ENCODE assay signal across 17 cellular contexts in the genomic region with DNA sequence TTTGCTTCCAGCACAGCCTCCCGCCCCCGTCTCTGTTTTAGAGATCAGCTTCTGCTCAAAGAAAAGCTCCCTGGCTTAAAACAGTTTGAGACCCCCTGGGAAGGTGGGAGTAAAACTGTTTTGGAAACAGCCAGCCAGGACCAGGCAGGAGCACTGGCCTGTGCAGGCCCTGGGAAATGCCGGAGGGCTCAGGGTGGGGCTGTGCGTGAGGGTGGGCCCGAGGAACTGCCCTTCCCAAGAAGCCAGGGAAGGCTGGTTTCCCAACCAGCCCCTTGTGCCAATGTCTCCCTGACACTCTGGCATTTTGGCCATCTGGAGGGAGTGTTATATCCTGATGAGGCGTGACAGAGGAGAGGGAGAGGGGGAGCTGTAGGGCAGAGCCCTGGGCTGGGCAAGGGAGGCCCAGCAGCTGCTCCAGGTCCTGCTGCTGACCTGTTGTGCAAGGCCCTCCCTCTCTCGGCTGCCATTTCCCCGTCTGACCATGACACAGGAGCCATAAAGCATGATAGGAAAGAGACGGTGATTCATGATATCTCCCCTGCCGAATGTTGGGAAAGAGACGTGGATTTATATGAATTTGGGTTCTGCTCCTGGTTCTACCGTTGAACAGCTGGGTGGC. TPM values are rescaled to one million over a fixed set of nuclear protein-coding genes. Genes with fewer than 3 reads are reported as not detected.
A peak's percentile ranks its signal among the peaks of the same experiment; 100 is the strongest.
DNase-seq lines count a peak whose midpoint lies in the region; ATAC-seq and TF ChIP-seq lines count a peak whose summit lies in the region.
"Had no signal": no experiment of that assay in that cellular context is flagged by ENCODE, and none has a peak within 500 bp of the region (broad histone marks: within the 10 kb centered on the region; RNA-seq: fewer than 3 reads in every experiment).

No MANE protein-coding gene starts in this region.

- H3K4me3 ChIP-seq in GM23248 (no peak overlapping the region), adipocyte (ENCODE audit: low read length) (no peak overlapping the region), kidney epithelial cell (ENCODE audit: low read depth, low read length) (no peak overlapping the region), skeletal muscle cell (ENCODE audit: low read depth, low read length) (no peak overlapping the region)

- no peaks in the 10 kb centered on the region for H3F3A ChIP-seq in GM23248 (ENCODE audit: insufficient read depth)

- H4K20me1 ChIP-seq in GM23248 (ENCODE audit: insufficient read depth): no peaks in the 10 kb centered on the region

- no peak overlapping the region for H3K27ac Mint-ChIP-seq in activated T-helper 17 cell treated with anti-CD3 and anti-CD28 coated beads, Interleukin-2, amount 50 U/mL, for 72 hours

- H3K4me1 ChIP-seq in GM23248 (ENCODE audit: insufficient read depth) (peaks cover 6% of the 10 kb centered on the region), adipocyte (ENCODE audit: control insufficient read depth, insufficient read depth, low read length) (peaks cover 34% of the 10 kb centered on the region)

- no peak overlapping the region for H3K4me3 Mint-ChIP-seq in activated T-helper 17 cell treated with anti-CD3 and anti-CD28 coated beads, Interleukin-2, amount 50 U/mL, for 72 hours

- no peaks in the 10 kb centered on the region for H3K9me2 ChIP-seq in GM23248 (ENCODE audit: insufficient read depth)

- H3K9ac ChIP-seq in GM23248 (no peak overlapping the region), adipocyte (ENCODE audit: low read length) (peak overlapping the region; percentile 5)
- H3K9ac ChIP-seq: KMS-11 had no signal

- no peaks in the 10 kb centered on the region for H3K36me3 ChIP-seq in GM23248 (ENCODE audit: low read depth)
- H3K36me3 ChIP-seq in adipocyte (ENCODE audit: control insufficient read depth, insufficient read depth, low read length, severe bottlenecking): no peaks in the 10 kb centered on the region
- H3K36me3 ChIP-seq in kidney epithelial cell (ENCODE audit: control insufficient read depth, insufficient read depth, low read length): no peaks in the 10 kb centered on the region
- H3K36me3 ChIP-seq: neutrophil had no signal

- H2AFZ ChIP-seq in GM23248: no peak overlapping the region; the same call in 1 of the 2 replicates

- 44% methylated on average over 12 of the region's 12 CpGs for WGBS in GM23248 (ENCODE audit: low coverage in 1 of 2, low lambda C conversion rate in 2 of 2, missing lambda C conversion rate in 2 of 2), 2 experiments

- no peak overlapping the region for H3K27ac ChIP-seq in GM23248
- H3K27ac ChIP-seq: KMS-11, neutrophil had no signal

- peaks cover 15% of the 10 kb centered on the region for H3K27me3 Mint-ChIP-seq in activated T-helper 17 cell treated with anti-CD3 and anti-CD28 coated beads, Interleukin-2, amount 50 U/mL, for 72 hours

- TF ChIP-seq CTCF in kidney epithelial cell (IDR thresholded peaks at IDR 0.05; ENCODE audit: insufficient read depth, low read length, poor library complexity, severe bottlenecking): no peak

- H3K9me3 ChIP-seq in GM23248 (ENCODE audit: low read depth): no peaks in the 10 kb centered on the region
- no peaks in the 10 kb centered on the region for H3K9me3 ChIP-seq in adipocyte (ENCODE audit: control insufficient read depth, low read length)
- H3K9me3 ChIP-seq: neutrophil had no signal

- no peak for ATAC-seq in activated T-helper 17 cell treated with anti-CD3 and anti-CD28 coated beads, Interleukin-2, amount 50 U/mL, for 72 hours (replicated peaks)
- ATAC-seq in HG03457 (IDR thresholded peaks at IDR 0.05; ENCODE audit: unreplicated experiment): no peak
- ATAC-seq: HCT116 had no signal

- H3K27me3 ChIP-seq in GM23248 (replicated peaks; ENCODE audit: insufficient read depth) (no peaks in the 10 kb centered on the region; the same call in 1 of the 2 replicates), adipocyte (replicated peaks; ENCODE audit: control insufficient read depth, insufficient read depth, low read length) (no peaks in the 10 kb centered on the region), kidney epithelial cell (ENCODE audit: control insufficient read depth, insufficient read depth, low read length) (no peaks in the 10 kb centered on the region)
- H3K27me3 ChIP-seq: neutrophil had no signal

- no peaks in the 10 kb centered on the region for H3K9me3 Mint-ChIP-seq in activated T-helper 17 cell treated with anti-CD3 and anti-CD28 coated beads, Interleukin-2, amount 50 U/mL, for 72 hours

- H3K4me1 Mint-ChIP-seq in activated T-helper 17 cell treated with anti-CD3 and anti-CD28 coated beads, Interleukin-2, amount 50 U/mL, for 72 hours: no peaks in the 10 kb centered on the region

- no peaks in the 10 kb centered on the region for H3K36me3 Mint-ChIP-seq in activated T-helper 17 cell treated with anti-CD3 and anti-CD28 coated beads, Interleukin-2, amount 50 U/mL, for 72 hours (ENCODE audit: low read depth)

- in situ Hi-C loops in GM23248 (cut with MboI): no loop called here

- no peak overlapping the region for H3K4me2 ChIP-seq in GM23248 (ENCODE audit: unreplicated experiment)
- H3K4me2 ChIP-seq: KMS-11 had no signal

- peak; percentile 57 for DNase-seq in GM23248
- peak; percentile 59 for DNase-seq in adipocyte (ENCODE audit: low read depth)
- peak; percentile 48 for DNase-seq in kidney epithelial cell (ENCODE audit: low read depth)
- peak; percentile 72 for DNase-seq in skeletal muscle cell (ENCODE audit: low read depth)
- no peak for DNase-seq in NCI-H2171 treated with DMSO at 0.1 percent for 48 hours (lab: John Stamatoyannopoulos, UW)
- no peak for DNase-seq in NOMO-1 (lab: John Stamatoyannopoulos, UW; ENCODE audit: unreplicated experiment in 2 of 2)
- DNase-seq: activated naive CD4-positive, alpha-beta T cell treated with Interleukin-2 at 50 U/mL for 16 hours; Calu3; islet precursor cell; NCI-H2081 treated with DMSO at 0.1 percent for 48 hours; OCI-M1; stimulated activated CD4-positive, alpha-beta T cell treated with anti-CD3 and anti-CD28 coated beads, Interleukin-4, amount 100 ng/mL, for 24 hours had no signal

- H3K79me2 ChIP-seq in GM23248 (ENCODE audit: insufficient read depth): no peaks in the 10 kb centered on the region

RNA-seq across cellular contexts. Expression of gene OLFML2A, which starts 16.2 kb away (rescaled TPM):
- total RNA-seq in GM23248 (2014; rRNA removed; shearing (Covaris generic)): 0.11 and 0.38 TPM in 2 replicates
- polyA plus RNA-seq in GM23248 (2016; fragmentation: Nextera tagmentation; extraction: Ambion mirVana): 0.08 and 0.14 TPM in 2 replicates
- 7.0 and 16.4 TPM in 2 replicates for total RNA-seq in kidney epithelial cell
- total RNA-seq in activated T-helper 17 cell treated with anti-CD3 and anti-CD28 coated beads, Interleukin-2, amount 50 U/mL, for 72 hours: not detected

RNA-seq across cellular contexts. Expression of gene NR6A1, which starts 22.0 kb away (rescaled TPM):
- not detected in 2 replicates for total RNA-seq in GM23248 (2014; rRNA removed; shearing (Covaris generic))
- 0.06 and 0.16 TPM in 2 replicates for polyA plus RNA-seq in GM23248 (2016; fragmentation: Nextera tagmentation; extraction: Ambion mirVana)
- 0.92 and 2.2 TPM in 2 replicates for total RNA-seq in kidney epithelial cell
- 1 to 10 TPM in 1 of 2 donors, under 1 TPM in 1; 0.98 to 1.2 TPM for total RNA-seq in activated T-helper 17 cell treated with anti-CD3 and anti-CD28 coated beads, Interleukin-2, amount 50 U/mL, for 72 hours

Comparison
In these comparisons a context has a peak if more than half of its experiments do, and no peak if none do; other contexts are left out.
1. DNase-seq: peak in GM23248 (single experiment), adipocyte (single experiment), kidney epithelial cell (single experiment) and skeletal muscle cell (single experiment); none in NCI-H2171 treated with DMSO at 0.1 percent for 48 hours (single experiment) and NOMO-1 (0 of 2).